8 cellular contexts compared by ENCODE assay signal in the genomic region with DNA sequence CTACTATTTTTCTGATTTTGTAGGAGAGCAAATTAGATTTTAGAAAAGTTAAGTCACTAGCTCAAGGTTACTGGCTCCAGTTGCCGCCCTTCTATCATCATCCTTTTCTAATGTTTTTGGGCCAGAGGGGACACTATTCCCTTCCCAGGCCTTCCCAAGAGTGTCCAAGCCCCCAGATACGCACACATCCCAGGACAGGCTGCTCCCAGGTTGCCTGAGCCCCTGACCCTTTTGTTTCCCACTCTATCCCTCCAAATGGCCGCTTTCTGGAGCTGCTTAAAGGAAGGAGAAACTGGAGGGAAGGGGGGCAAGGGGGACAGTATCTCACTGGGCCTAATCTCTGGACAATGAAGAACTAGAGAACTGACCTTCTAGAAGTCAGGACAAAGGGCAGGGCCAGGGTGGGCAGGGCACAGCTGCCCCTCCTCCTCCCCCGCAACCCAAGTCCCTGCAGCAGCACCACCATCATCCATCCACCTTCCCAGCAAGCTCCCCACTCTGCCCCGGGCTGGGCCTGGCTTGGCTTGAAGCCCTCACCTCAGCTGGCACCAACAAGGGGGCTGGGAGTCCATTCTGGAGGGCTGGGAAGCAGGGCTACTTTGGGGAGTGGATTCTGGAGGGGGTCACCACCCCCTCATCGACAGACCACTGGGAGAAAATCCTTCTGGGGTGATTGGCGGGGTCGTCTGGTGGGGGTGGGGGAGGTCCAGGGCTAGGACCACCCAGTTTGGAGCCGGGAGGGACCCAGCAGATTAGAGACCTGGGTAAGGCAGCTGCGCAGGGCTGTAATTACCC. TPM values are rescaled to one million over a fixed set of nuclear protein-coding genes. Genes with fewer than 3 reads are reported as not detected.
A peak's percentile ranks its signal among the peaks of the same experiment; 100 is the strongest.
DNase-seq lines count a peak whose midpoint lies in the region; ATAC-seq, FAIRE-seq and TF ChIP-seq lines count a peak whose summit lies in the region.

No MANE protein-coding gene starts in this region.

- H3K27me3 ChIP-seq in Peyer's patch (no peaks in the 10 kb centered on the region), neuron (ENCODE audit: insufficient read depth, low read length) (no peaks in the 10 kb centered on the region)

- ATAC-seq in GM18511 (IDR thresholded peaks at IDR 0.05; ENCODE audit: unreplicated experiment) (no peak), HG02610 (IDR thresholded peaks at IDR 0.05; ENCODE audit: unreplicated experiment) (no peak), HG03439 (IDR thresholded peaks at IDR 0.05; ENCODE audit: unreplicated experiment) (no peak)

- peak overlapping the region; percentile 97 to 100 (median 98) for H3K27ac ChIP-seq in Peyer's patch

- TF ChIP-seq POLR2A in Peyer's patch (IDR thresholded peaks at IDR 0.05) = no peak

- peak overlapping the region; percentile 93 for H3K4me3 ChIP-seq in GM08714 (ENCODE audit: low read length)
- peak overlapping the region; percentile 98 to 100 (median 99) for H3K4me3 ChIP-seq in Peyer's patch
- H3K4me3 ChIP-seq in epithelial cell of proximal tubule (ENCODE audit: low read depth, low read length) = peak overlapping the region; percentile 85
- peak overlapping the region; percentile 90 for H3K4me3 ChIP-seq in neuron (ENCODE audit: low read length)

- H3K9me3 ChIP-seq in Peyer's patch (no peaks in the 10 kb centered on the region), neuron (ENCODE audit: low read length) (no peaks in the 10 kb centered on the region)

- no peak for TF ChIP-seq CTCF in Peyer's patch (IDR thresholded peaks at IDR 0.05)
- no peak for TF ChIP-seq CTCF in epithelial cell of proximal tubule (conservative IDR thresholded peaks at IDR 0.05; ENCODE audit: low read depth, low read length)

- H2AFZ ChIP-seq in neuron (ENCODE audit: low read depth, low read length) = peak overlapping the region; percentile 7

- DNase-seq in Peyer's patch (no peak), epithelial cell of proximal tubule (ENCODE audit: low read depth) (no peak), RCC 7860 (ENCODE audit: low spot score) (no peak)

- H3K4me1 ChIP-seq in Peyer's patch (peaks cover 0 to 54% (median 51%) of the 10 kb centered on the region in 4 donors), neuron (ENCODE audit: insufficient read depth, low read length) (peaks cover 45% of the 10 kb centered on the region)

- no peaks in the 10 kb centered on the region for H3K36me3 ChIP-seq in Peyer's patch
- peaks cover 8% of the 10 kb centered on the region for H3K36me3 ChIP-seq in neuron (ENCODE audit: insufficient read depth, low read length)

- FAIRE-seq in RCC 7860 (lab: Jason Lieb, UNC) = no peak

RNA-seq across cellular contexts. Expression of a gene that starts 1.0 kb away (rescaled TPM):
- total RNA-seq in Peyer's patch = 10 to 100 TPM; 38.2 to 62.7 (median 46.4) TPM
- total RNA-seq in epithelial cell of proximal tubule = 262 and 280 TPM in 2 replicates

RNA-seq across cellular contexts. Expression of a gene that starts 5.7 kb away (rescaled TPM):
- total RNA-seq in Peyer's patch (100 to 1,000 TPM in 1 of 4 donors, 10 to 100 TPM in 3; 56.2 to 113 (median 73.7) TPM), epithelial cell of proximal tubule (95.9 and 136 TPM in 2 replicates)

RNA-seq across cellular contexts. Expression of a gene that starts 29.9 kb away (rescaled TPM):
- total RNA-seq in Peyer's patch (1 to 10 TPM in 3 of 4 donors, under 1 TPM in 1; 0.83 to 1.3 (median 1.1) TPM), epithelial cell of proximal tubule (0.06 and 0.65 TPM in 2 replicates)
